ENCODE assay signal across 10 cellular contexts in genomic region chr19:1851581-1852293, GRCh38. TPM values are rescaled to one million over a fixed set of nuclear protein-coding genes. Genes with fewer than 3 reads are reported as not detected.
A peak's percentile ranks its signal among the peaks of the same experiment; 100 is the strongest.
DNase-seq lines count a peak whose midpoint lies in the region; ATAC-seq, FAIRE-seq and TF ChIP-seq lines count a peak whose summit lies in the region.
"Had no signal": no experiment of that assay in that cellular context is flagged by ENCODE, and none has a peak within 500 bp of the region (broad histone marks: within the 10 kb centered on the region; RNA-seq: fewer than 3 reads in every experiment).

No MANE protein-coding gene starts in this region.

- H3K9ac ChIP-seq in HepG2 (ENCODE audit: insufficient read depth, low read depth, low read length), result no peak overlapping the region

- DNase-seq in A673 (ENCODE audit: low spot score), result peak; percentile 88
- DNase-seq in activated T-cell treated with anti-CD3 and anti-CD28 coated beads, Interleukin-2, amount 50 U/mL, for 72 hours, result peak; percentile 56 to 66
- no peak for DNase-seq in HepG2 (ENCODE audit: low spot score)
- no peak for DNase-seq in globus pallidus (ENCODE audit: low spot score)
- no peak for DNase-seq in NCI-H2029 (lab: John Stamatoyannopoulos, UW)
- no peak for DNase-seq in NCI-H345 treated with DMSO at 0.1 percent for 48 hours (lab: John Stamatoyannopoulos, UW; ENCODE audit: unreplicated experiment)
- DNase-seq in midbrain (lab: John Stamatoyannopoulos, UW), result no peak
- DNase-seq: colonic mucosa had no signal

- no peaks in the 10 kb centered on the region for H3K9me3 Mint-ChIP-seq in activated T-cell treated with anti-CD3 and anti-CD28 coated beads, Interleukin-2, amount 50 U/mL, for 72 hours

- H3K4me1 Mint-ChIP-seq in activated T-cell treated with anti-CD3 and anti-CD28 coated beads, Interleukin-2, amount 50 U/mL, for 72 hours (ENCODE audit: low read depth), result peaks cover 67% of the 10 kb centered on the region

- peak overlapping the region; percentile 37 to 73 for H3K4me3 Mint-ChIP-seq in activated T-cell treated with anti-CD3 and anti-CD28 coated beads, Interleukin-2, amount 50 U/mL, for 72 hours

- CTCF ChIA-PET in A673 (lab: Charles Lee), result interaction anchor here (0.5 to 0.8 kb wide), 2 partner anchors 26 to 91 kb away, joined by 5 to 6 read pairs; no protein-coding TSS in a partner anchor
- CTCF ChIA-PET in HepG2 (lab: Yijun Ruan, JAX; ENCODE audit: low intra/inter-chr PET ratio, low total read pairs), result no interaction called here

- peak in 1 of 2 donors; percentile 2 for ATAC-seq in activated T-cell treated with anti-CD3 and anti-CD28 coated beads, Interleukin-2, amount 50 U/mL, for 72 hours (replicated peaks in 1 of 2)
- no peak for ATAC-seq in HepG2

- no peak for TF ChIP-seq EP300 in HepG2 (IDR thresholded peaks at IDR 0.05; ENCODE audit: low read depth in 2 of 2, low read length in 2 of 2)
- no peak for TF ChIP-seq EP300 in HepG2 (CRISPR knock-in tag; IDR thresholded peaks at IDR 0.05; ENCODE audit: borderline replicate concordance)

- intact Hi-C loops in A673 (cut with micrococcal nuclease; ENCODE audit: unreplicated experiment), result no loop called here
- intact Hi-C loops in HepG2 (cut with micrococcal nuclease; ENCODE audit: unreplicated experiment), result no loop called here

- POLR2A ChIA-PET in A673 (lab: Charles Lee; ENCODE audit: low non-redundant PET), result interaction anchor here (0.6 kb wide), 1 partner anchor 439 kb away, joined by 5 read pairs; no protein-coding TSS in a partner anchor
- POLR2A ChIA-PET in HepG2 (lab: Yijun Ruan, JAX), result no interaction called here

- peaks cover 0 to 1% of the 10 kb centered on the region in 2 donors for H3K36me3 Mint-ChIP-seq in activated T-cell treated with anti-CD3 and anti-CD28 coated beads, Interleukin-2, amount 50 U/mL, for 72 hours (ENCODE audit: insufficient read depth in 2 of 2)

- no TSS peak for BruUV-seq in A673 (replicated peaks; lab: Mats Ljungman, UMichigan)
- no TSS peak for BruUV-seq in HepG2 (replicated peaks; lab: Mats Ljungman, UMichigan)

- peaks cover 25% of the 10 kb centered on the region for H3K79me2 ChIP-seq in HepG2 (ENCODE audit: insufficient read depth, low read length)

- no peak for TF ChIP-seq POLR2A in HepG2 (IDR thresholded peaks at IDR 0.05; ENCODE audit: insufficient read depth in 1 of 2, low read depth in 2 of 2, low read length in 2 of 2)

- H3K4me2 ChIP-seq in HepG2 (ENCODE audit: low read depth, low read length), result no peak overlapping the region

- WGBS in HepG2 (ENCODE audit: low lambda C conversion rate), result 97% methylated on average over 39 of the region's 58 CpGs

- H3K27ac ChIP-seq in A673 (ENCODE audit: low read depth, low read length, poor library complexity, severe bottlenecking) (peak overlapping the region; percentile 76), KOPT-K1 (ENCODE audit: low read depth, low read length, poor library complexity, severe bottlenecking) (peak overlapping the region; percentile 89), HepG2 (ENCODE audit: extremely low read length, insufficient read depth, low read length) (no peak overlapping the region)
- H3K27ac ChIP-seq: colonic mucosa had no signal

- no peak for TF ChIP-seq RAD21 in HepG2 (CRISPR knock-in tag; IDR thresholded peaks at IDR 0.05)

- peaks cover 29% of the 10 kb centered on the region for H4K20me1 ChIP-seq in HepG2 (ENCODE audit: insufficient read depth, low read length)

- H3K36me3 ChIP-seq in A673 (ENCODE audit: insufficient read depth, low read length, poor library complexity, severe bottlenecking) (peaks cover 4% of the 10 kb centered on the region), KOPT-K1 (ENCODE audit: insufficient read depth, low read length) (0 out of 2 replicates have a peak, but pooled peaks cover 4% of the 10 kb centered on the region), HepG2 (replicated peaks in 1 of 2; ENCODE audit: control insufficient read depth in 1 of 2, insufficient read depth in 2 of 2, low read length in 2 of 2) (peaks cover 2 to 3% of the 10 kb centered on the region in 2 experiments; a peak in 1 of 5 replicates)
- H3K36me3 ChIP-seq: colonic mucosa had no signal

- FAIRE-seq in HepG2 (lab: Jason Lieb, UNC), result no peak
- FAIRE-seq: HTR-8/SVneo had no signal

- in situ Hi-C loops in HepG2 (cut with HindIII; ENCODE audit: extremely low pct_ligation_motif_present, low pct_unique_long_range_greater_than_20kb), result no loop called here

- no peaks in the 10 kb centered on the region for H3K27me3 ChIP-seq in A673 (replicated peaks; ENCODE audit: insufficient read depth, low read depth, low read length, poor library complexity)
- H3K27me3 ChIP-seq in HepG2 (ENCODE audit: control insufficient read depth in 1 of 2, insufficient read depth in 2 of 2, low read length in 2 of 2), result no peaks in the 10 kb centered on the region; a peak in 1 of 5 replicates
- H3K27me3 ChIP-seq: colonic mucosa had no signal

- no peaks in the 10 kb centered on the region for H3K27me3 Mint-ChIP-seq in activated T-cell treated with anti-CD3 and anti-CD28 coated beads, Interleukin-2, amount 50 U/mL, for 72 hours (ENCODE audit: low read depth)

- H2AFZ ChIP-seq in HepG2 (ENCODE audit: low read length), result no peak overlapping the region

- TF ChIP-seq CTCF in A673 (conservative IDR thresholded peaks at IDR 0.05; ENCODE audit: low read depth, low read length), result no peak
- TF ChIP-seq CTCF in HepG2 (CRISPR knock-in tag; IDR thresholded peaks at IDR 0.05), result no peak

- H3K27ac Mint-ChIP-seq in activated T-cell treated with anti-CD3 and anti-CD28 coated beads, Interleukin-2, amount 50 U/mL, for 72 hours, result no peak overlapping the region

- H3K4me3 ChIP-seq in A673 (ENCODE audit: low read depth, low read length, poor library complexity, severe bottlenecking) (peak overlapping the region; percentile 47), HepG2 (replicated peaks in 1 of 3; ENCODE audit: insufficient read depth in 1 of 3, low read depth in 2 of 3, low read length in 3 of 3) (no peak overlapping the region)
- H3K4me3 ChIP-seq: colonic mucosa had no signal

- H3K4me1 ChIP-seq in A673 (ENCODE audit: insufficient read depth, low read length, poor library complexity, severe bottlenecking) (peaks cover 60% of the 10 kb centered on the region), HepG2 (ENCODE audit: insufficient read depth, low read length) (peaks cover 22% of the 10 kb centered on the region)

- H3K9me3 ChIP-seq in A673 (ENCODE audit: low read depth, low read length, poor library complexity, severe bottlenecking) (no peaks in the 10 kb centered on the region), KOPT-K1 (ENCODE audit: insufficient read depth, low read length, poor library complexity, severe bottlenecking) (no peaks in the 10 kb centered on the region), HepG2 (ENCODE audit: low read length) (no peaks in the 10 kb centered on the region)
- H3K9me3 ChIP-seq: colonic mucosa had no signal

RNA-seq across cellular contexts. Expression of gene REXO1, which starts 3.5 kb away (rescaled TPM):
- 50.6 and 53.0 TPM in 2 replicates for total RNA-seq in A673 (2021)
- total RNA-seq in activated T-cell treated with anti-CD3 and anti-CD28 coated beads, Interleukin-2, amount 50 U/mL, for 72 hours, result 10 to 100 TPM; 41.4 to 46.5 TPM
- 3.0 and 5.0 TPM in 2 replicates for total RNA-seq in HepG2 (2016; rRNA removed; fragmentation: Illumina TruSeq; extraction: Trizol)
- 1.1 and 3.2 TPM in 2 replicates for total RNA-seq in HepG2 (2016; cell fraction: cytosol; rRNA removed; fragmentation: Illumina TruSeq; extraction: Trizol; ENCODE audit: low read depth)
- 4.1 and 5.2 TPM in 2 replicates for total RNA-seq in HepG2 (2016; cell fraction: insoluble cytoplasmic fraction; rRNA removed; fragmentation: Illumina TruSeq; extraction: Trizol)
- 3.9 and 4.2 TPM in 2 replicates for total RNA-seq in HepG2 (2016; cell fraction: membrane; rRNA removed; fragmentation: Illumina TruSeq; extraction: Trizol)
- 6.0 and 7.6 TPM in 2 replicates for total RNA-seq in HepG2 (2016; cell fraction: nucleus; rRNA removed; fragmentation: Illumina TruSeq; extraction: Trizol)
- polyA plus RNA-seq in HepG2 (2011; rRNA removed), result 11.2 and 13.0 TPM in 2 replicates
- 8.7 and 9.8 TPM in 2 replicates for polyA plus RNA-seq in HepG2 (2011; cell fraction: cytosol; rRNA removed)
- 91.1 and 123 TPM in 2 replicates for polyA plus RNA-seq in HepG2 (2011; cell fraction: nucleus; rRNA removed)
- polyA plus RNA-seq in HepG2 (2012), result 13.8 and 15.4 TPM in 2 replicates
- polyA plus RNA-seq in HepG2 (2016; cell fraction: cytosol; fragmentation: Illumina TruSeq; extraction: Trizol; ENCODE audit: low read depth), result 1.7 and 1.8 TPM in 2 replicates
- polyA plus RNA-seq in HepG2 (2016; cell fraction: insoluble cytoplasmic fraction; fragmentation: Illumina TruSeq; extraction: Trizol; ENCODE audit: low read depth), result 7.3 and 10.0 TPM in 2 replicates
- polyA plus RNA-seq in HepG2 (2016; cell fraction: membrane; fragmentation: Illumina TruSeq; extraction: Trizol; ENCODE audit: low read depth), result 5.1 and 5.3 TPM in 2 replicates
- polyA plus RNA-seq in HepG2 (2016; cell fraction: nucleus; fragmentation: Illumina TruSeq; extraction: Trizol; ENCODE audit: insufficient read depth, low read depth), result 39.5 and 44.1 TPM in 2 replicates
- polyA minus RNA-seq in HepG2 (2011; rRNA and poly(A)+ RNA removed; ENCODE audit: low replicate concordance), result 16.3 and 19.1 TPM in 2 replicates
- 5.5 and 7.7 TPM in 2 replicates for polyA minus RNA-seq in HepG2 (2011; cell fraction: cytosol; rRNA and poly(A)+ RNA removed)
- 9.3 and 10.8 TPM in 2 replicates for polyA minus RNA-seq in HepG2 (2011; cell fraction: nucleus; rRNA and poly(A)+ RNA removed)

RNA-seq across cellular contexts. Expression of gene KLF16, which starts 11.6 kb away (rescaled TPM):
- total RNA-seq in A673 (2021) (46.8 and 49.1 TPM in 2 replicates), HepG2 (2016; rRNA removed; fragmentation: Illumina TruSeq; extraction: Trizol) (6.2 and 6.7 TPM in 2 replicates)
- 10 to 100 TPM; 26.4 to 27.5 TPM for total RNA-seq in activated T-cell treated with anti-CD3 and anti-CD28 coated beads, Interleukin-2, amount 50 U/mL, for 72 hours
- total RNA-seq in HepG2 (2016; cell fraction: cytosol; rRNA removed; fragmentation: Illumina TruSeq; extraction: Trizol; ENCODE audit: low read depth), result 2.1 and 2.2 TPM in 2 replicates
- 5.5 and 5.9 TPM in 2 replicates for total RNA-seq in HepG2 (2016; cell fraction: insoluble cytoplasmic fraction; rRNA removed; fragmentation: Illumina TruSeq; extraction: Trizol)
- total RNA-seq in HepG2 (2016; cell fraction: membrane; rRNA removed; fragmentation: Illumina TruSeq; extraction: Trizol), result 8.3 and 8.9 TPM in 2 replicates
- total RNA-seq in HepG2 (2016; cell fraction: nucleus; rRNA removed; fragmentation: Illumina TruSeq; extraction: Trizol), result 4.0 and 4.8 TPM in 2 replicates
- polyA plus RNA-seq in HepG2 (2011; rRNA removed), result 3.5 and 4.7 TPM in 2 replicates
- 3.7 and 7.0 TPM in 2 replicates for polyA plus RNA-seq in HepG2 (2011; cell fraction: cytosol; rRNA removed)
- polyA plus RNA-seq in HepG2 (2011; cell fraction: nucleus; rRNA removed), result 16.7 and 31.9 TPM in 2 replicates
- polyA plus RNA-seq in HepG2 (2012), result 8.3 and 9.4 TPM in 2 replicates
- 3.2 and 3.4 TPM in 2 replicates for polyA plus RNA-seq in HepG2 (2016; cell fraction: cytosol; fragmentation: Illumina TruSeq; extraction: Trizol; ENCODE audit: low read depth)
- polyA plus RNA-seq in HepG2 (2016; cell fraction: insoluble cytoplasmic fraction; fragmentation: Illumina TruSeq; extraction: Trizol; ENCODE audit: low read depth), result 12.0 and 14.3 TPM in 2 replicates
- 8.9 and 9.3 TPM in 2 replicates for polyA plus RNA-seq in HepG2 (2016; cell fraction: membrane; fragmentation: Illumina TruSeq; extraction: Trizol; ENCODE audit: low read depth)
- polyA plus RNA-seq in HepG2 (2016; cell fraction: nucleus; fragmentation: Illumina TruSeq; extraction: Trizol; ENCODE audit: insufficient read depth, low read depth), result 11.4 and 12.0 TPM in 2 replicates
- polyA minus RNA-seq in HepG2 (2011; rRNA and poly(A)+ RNA removed; ENCODE audit: low replicate concordance), result 3.1 and 9.7 TPM in 2 replicates
- 8.9 and 15.3 TPM in 2 replicates for polyA minus RNA-seq in HepG2 (2011; cell fraction: cytosol; rRNA and poly(A)+ RNA removed)
- 2.1 and 2.2 TPM in 2 replicates for polyA minus RNA-seq in HepG2 (2011; cell fraction: nucleus; rRNA and poly(A)+ RNA removed)

RNA-seq across cellular contexts. Expression of gene ABHD17A, which starts 33.6 kb away (rescaled TPM):
- 56.9 and 60.0 TPM in 2 replicates for total RNA-seq in A673 (2021)
- total RNA-seq in activated T-cell treated with anti-CD3 and anti-CD28 coated beads, Interleukin-2, amount 50 U/mL, for 72 hours, result 10 to 100 TPM; 84.2 to 92.1 TPM
- total RNA-seq in HepG2 (2016; rRNA removed; fragmentation: Illumina TruSeq; extraction: Trizol), result 27.9 and 40.8 TPM in 2 replicates
- total RNA-seq in HepG2 (2016; cell fraction: cytosol; rRNA removed; fragmentation: Illumina TruSeq; extraction: Trizol; ENCODE audit: low read depth), result 52.2 and 64.4 TPM in 2 replicates
- 24.0 and 37.3 TPM in 2 replicates for total RNA-seq in HepG2 (2016; cell fraction: insoluble cytoplasmic fraction; rRNA removed; fragmentation: Illumina TruSeq; extraction: Trizol)
- 65.2 and 82.2 TPM in 2 replicates for total RNA-seq in HepG2 (2016; cell fraction: membrane; rRNA removed; fragmentation: Illumina TruSeq; extraction: Trizol)
- total RNA-seq in HepG2 (2016; cell fraction: nucleus; rRNA removed; fragmentation: Illumina TruSeq; extraction: Trizol), result 17.1 and 19.3 TPM in 2 replicates
- polyA plus RNA-seq in HepG2 (2011; rRNA removed), result 27.7 and 44.6 TPM in 2 replicates
- polyA plus RNA-seq in HepG2 (2011; cell fraction: cytosol; rRNA removed), result 25.9 and 53.1 TPM in 2 replicates
- 72.5 and 83.8 TPM in 2 replicates for polyA plus RNA-seq in HepG2 (2011; cell fraction: nucleus; rRNA removed)
- polyA plus RNA-seq in HepG2 (2012), result 11.9 and 16.2 TPM in 2 replicates
- 51.0 and 62.5 TPM in 2 replicates for polyA plus RNA-seq in HepG2 (2016; cell fraction: cytosol; fragmentation: Illumina TruSeq; extraction: Trizol; ENCODE audit: low read depth)
- polyA plus RNA-seq in HepG2 (2016; cell fraction: insoluble cytoplasmic fraction; fragmentation: Illumina TruSeq; extraction: Trizol; ENCODE audit: low read depth), result 25.3 and 27.0 TPM in 2 replicates
- 54.6 and 60.4 TPM in 2 replicates for polyA plus RNA-seq in HepG2 (2016; cell fraction: membrane; fragmentation: Illumina TruSeq; extraction: Trizol; ENCODE audit: low read depth)
- 38.7 and 42.0 TPM in 2 replicates for polyA plus RNA-seq in HepG2 (2016; cell fraction: nucleus; fragmentation: Illumina TruSeq; extraction: Trizol; ENCODE audit: insufficient read depth, low read depth)
- polyA minus RNA-seq in HepG2 (2011; rRNA and poly(A)+ RNA removed; ENCODE audit: low replicate concordance), result 15.0 and 50.9 TPM in 2 replicates
- polyA minus RNA-seq in HepG2 (2011; cell fraction: cytosol; rRNA and poly(A)+ RNA removed), result 17.2 and 18.0 TPM in 2 replicates
- polyA minus RNA-seq in HepG2 (2011; cell fraction: nucleus; rRNA and poly(A)+ RNA removed), result 5.7 and 5.8 TPM in 2 replicates

RNA-seq across cellular contexts. Expression of gene ATP8B3, which starts 39.7 kb away (rescaled TPM):
- total RNA-seq in A673 (2021) (8.7 and 10.7 TPM in 2 replicates), HepG2 (2016; rRNA removed; fragmentation: Illumina TruSeq; extraction: Trizol) (1.8 and 2.6 TPM in 2 replicates)
- total RNA-seq in activated T-cell treated with anti-CD3 and anti-CD28 coated beads, Interleukin-2, amount 50 U/mL, for 72 hours, result 10 to 100 TPM; 12.1 to 12.8 TPM
- total RNA-seq in HepG2 (2016; cell fraction: cytosol; rRNA removed; fragmentation: Illumina TruSeq; extraction: Trizol; ENCODE audit: low read depth), result 0.35 and 0.40 TPM in 2 replicates
- total RNA-seq in HepG2 (2016; cell fraction: insoluble cytoplasmic fraction; rRNA removed; fragmentation: Illumina TruSeq; extraction: Trizol), result 1.8 and 2.6 TPM in 2 replicates
- 1.2 and 1.7 TPM in 2 replicates for total RNA-seq in HepG2 (2016; cell fraction: membrane; rRNA removed; fragmentation: Illumina TruSeq; extraction: Trizol)
- 1.9 and 3.5 TPM in 2 replicates for total RNA-seq in HepG2 (2016; cell fraction: nucleus; rRNA removed; fragmentation: Illumina TruSeq; extraction: Trizol)
- polyA plus RNA-seq in HepG2 (2011; rRNA removed), result 5.8 and 5.9 TPM in 2 replicates
- polyA plus RNA-seq in HepG2 (2011; cell fraction: cytosol; rRNA removed), result 3.8 and 4.8 TPM in 2 replicates
- 10.6 and 12.8 TPM in 2 replicates for polyA plus RNA-seq in HepG2 (2011; cell fraction: nucleus; rRNA removed)
- 2.4 and 2.5 TPM in 2 replicates for polyA plus RNA-seq in HepG2 (2012)
- polyA plus RNA-seq in HepG2 (2016; cell fraction: cytosol; fragmentation: Illumina TruSeq; extraction: Trizol; ENCODE audit: low read depth), result 0.36 and 0.59 TPM in 2 replicates
- 1.1 and 2.2 TPM in 2 replicates for polyA plus RNA-seq in HepG2 (2016; cell fraction: insoluble cytoplasmic fraction; fragmentation: Illumina TruSeq; extraction: Trizol; ENCODE audit: low read depth)
- 0.69 and 0.98 TPM in 2 replicates for polyA plus RNA-seq in HepG2 (2016; cell fraction: membrane; fragmentation: Illumina TruSeq; extraction: Trizol; ENCODE audit: low read depth)
- polyA plus RNA-seq in HepG2 (2016; cell fraction: nucleus; fragmentation: Illumina TruSeq; extraction: Trizol; ENCODE audit: insufficient read depth, low read depth), result 9.6 and 11.4 TPM in 2 replicates
- polyA minus RNA-seq in HepG2 (2011; rRNA and poly(A)+ RNA removed; ENCODE audit: low replicate concordance), result 10.3 and 16.8 TPM in 2 replicates
- polyA minus RNA-seq in HepG2 (2011; cell fraction: cytosol; rRNA and poly(A)+ RNA removed), result 4.6 and 5.4 TPM in 2 replicates
- polyA minus RNA-seq in HepG2 (2011; cell fraction: nucleus; rRNA and poly(A)+ RNA removed), result 2.7 and 3.0 TPM in 2 replicates

RNA-seq across cellular contexts. Expression of gene ADAT3, which starts 53.5 kb away (rescaled TPM):
- total RNA-seq in A673 (2021), result 14.1 and 18.0 TPM in 2 replicates
- total RNA-seq in activated T-cell treated with anti-CD3 and anti-CD28 coated beads, Interleukin-2, amount 50 U/mL, for 72 hours, result 1 to 10 TPM; 4.2 to 4.5 TPM
- 2.0 and 3.5 TPM in 2 replicates for total RNA-seq in HepG2 (2016; rRNA removed; fragmentation: Illumina TruSeq; extraction: Trizol)
- total RNA-seq in HepG2 (2016; cell fraction: cytosol; rRNA removed; fragmentation: Illumina TruSeq; extraction: Trizol; ENCODE audit: low read depth), result 0.79 and 0.81 TPM in 2 replicates
- total RNA-seq in HepG2 (2016; cell fraction: insoluble cytoplasmic fraction; rRNA removed; fragmentation: Illumina TruSeq; extraction: Trizol), result 1.7 and 3.1 TPM in 2 replicates
- total RNA-seq in HepG2 (2016; cell fraction: membrane; rRNA removed; fragmentation: Illumina TruSeq; extraction: Trizol), result 1.7 and 2.1 TPM in 2 replicates
- total RNA-seq in HepG2 (2016; cell fraction: nucleus; rRNA removed; fragmentation: Illumina TruSeq; extraction: Trizol), result 1.5 and 1.9 TPM in 2 replicates
- 0.95 and 1.4 TPM in 2 replicates for polyA plus RNA-seq in HepG2 (2011; rRNA removed)
- polyA plus RNA-seq in HepG2 (2011; cell fraction: cytosol; rRNA removed), result 0.94 and 1.7 TPM in 2 replicates
- 6.4 and 7.8 TPM in 2 replicates for polyA plus RNA-seq in HepG2 (2011; cell fraction: nucleus; rRNA removed)
- polyA plus RNA-seq in HepG2 (2012), result 1.3 and 1.7 TPM in 2 replicates
- 0.68 TPM in 2 replicates for polyA plus RNA-seq in HepG2 (2016; cell fraction: cytosol; fragmentation: Illumina TruSeq; extraction: Trizol; ENCODE audit: low read depth)
- 2.8 and 3.5 TPM in 2 replicates for polyA plus RNA-seq in HepG2 (2016; cell fraction: insoluble cytoplasmic fraction; fragmentation: Illumina TruSeq; extraction: Trizol; ENCODE audit: low read depth)
- polyA plus RNA-seq in HepG2 (2016; cell fraction: membrane; fragmentation: Illumina TruSeq; extraction: Trizol; ENCODE audit: low read depth), result 1.1 and 1.4 TPM in 2 replicates
- polyA plus RNA-seq in HepG2 (2016; cell fraction: nucleus; fragmentation: Illumina TruSeq; extraction: Trizol; ENCODE audit: insufficient read depth, low read depth), result 5.0 and 6.1 TPM in 2 replicates
- 2.1 and 3.8 TPM in 2 replicates for polyA minus RNA-seq in HepG2 (2011; rRNA and poly(A)+ RNA removed; ENCODE audit: low replicate concordance)
- polyA minus RNA-seq in HepG2 (2011; cell fraction: cytosol; rRNA and poly(A)+ RNA removed), result 1.3 and 1.6 TPM in 2 replicates
- 2.3 and 2.6 TPM in 2 replicates for polyA minus RNA-seq in HepG2 (2011; cell fraction: nucleus; rRNA and poly(A)+ RNA removed)

Comparison
In these comparisons a context has a peak if more than half of its experiments do, and no peak if none do; other contexts are left out.
1. DNase-seq: peak in A673 (single experiment) and activated T-cell treated with anti-CD3 and anti-CD28 coated beads, Interleukin-2, amount 50 U/mL, for 72 hours (2 of 2); none in HepG2 (single experiment), globus pallidus (single experiment), NCI-H2029 (single experiment), NCI-H345 treated with DMSO at 0.1 percent for 48 hours (single experiment) and midbrain (single experiment).